11 cellular contexts compared by ENCODE assay signal in the genomic region with DNA sequence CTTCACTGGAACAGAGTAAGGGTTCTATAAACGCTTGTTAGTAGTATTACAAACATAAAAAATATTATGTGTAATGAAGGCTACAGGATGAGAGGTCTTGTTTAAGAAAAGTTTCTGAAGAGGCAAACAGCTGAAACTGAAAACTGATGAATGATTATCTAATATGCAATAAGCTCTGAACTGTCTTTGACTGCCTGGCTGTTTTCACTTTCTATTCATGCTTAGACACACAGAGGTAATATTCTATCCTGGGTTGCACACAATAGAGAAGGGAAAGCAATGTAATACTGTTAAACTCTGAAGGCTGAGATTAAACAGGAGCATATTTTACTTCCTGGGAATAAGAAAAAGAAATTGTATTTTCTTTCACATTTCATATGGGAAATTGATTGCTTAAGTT.
DNase-seq lines count a peak whose midpoint lies in the region; ATAC-seq and TF ChIP-seq lines count a peak whose summit lies in the region.
"Had no signal": no experiment of that assay in that cellular context is flagged by ENCODE, and none has a peak within 500 bp of the region (broad histone marks: within the 10 kb centered on the region; RNA-seq: fewer than 3 reads in every experiment).

No MANE protein-coding gene starts in this region.

- no peak overlapping the region for H3K27ac ChIP-seq in tibial nerve
- H3K27ac ChIP-seq: left ventricle myocardium inferior, neutrophil had no signal

- no peaks in the 10 kb centered on the region for H3K9me3 ChIP-seq in tibial nerve
- H3K9me3 ChIP-seq: left ventricle myocardium inferior, neutrophil had no signal

- no peak for TF ChIP-seq EP300 in tibial nerve (IDR thresholded peaks at IDR 0.05)

- TF ChIP-seq POLR2A in tibial nerve (IDR thresholded peaks at IDR 0.05): no peak

- DNase-seq in GM10266 (ENCODE audit: extremely low spot score) (peak; percentile 42), NCI-H2107 treated with DMSO at 0.1 percent for 48 hours (lab: John Stamatoyannopoulos, UW; ENCODE audit: unreplicated experiment) (no peak), SIG-M5 treated with dmso at 0.1 percent for 504 hours (lab: John Stamatoyannopoulos, UW; ENCODE audit: unreplicated experiment) (no peak), tibial nerve (ENCODE audit: low spot score in 2 of 2) (no peak)
- DNase-seq in stimulated activated CD4-positive, alpha-beta T cell treated with anti-CD3 and anti-CD28 coated beads, Interleukin-2, amount 100 ng/mL, for 48 hours: no peak
- DNase-seq: left ventricle myocardium inferior, NCI-H146 had no signal

- no peaks in the 10 kb centered on the region for H3K4me1 ChIP-seq in tibial nerve
- H3K4me1 ChIP-seq: left ventricle myocardium inferior had no signal

- TF ChIP-seq CTCF in GM10266 (IDR thresholded peaks at IDR 0.05; ENCODE audit: control insufficient read depth, insufficient read depth, low read depth, missing control alignments) (no peak), tibial nerve (IDR thresholded peaks at IDR 0.05) (no peak)

- peak; percentile 60 for ATAC-seq in GM19328 (IDR thresholded peaks at IDR 0.05; ENCODE audit: unreplicated experiment)
- peak; percentile 81 for ATAC-seq in HG02610 (IDR thresholded peaks at IDR 0.05; ENCODE audit: unreplicated experiment)
- peak; percentile 98 for ATAC-seq in HG03196 (IDR thresholded peaks at IDR 0.05; ENCODE audit: unreplicated experiment)

- H3K27me3 ChIP-seq in tibial nerve: no peaks in the 10 kb centered on the region
- H3K27me3 ChIP-seq: neutrophil had no signal

- H3K4me3 ChIP-seq in tibial nerve: no peak overlapping the region
- H3K4me3 ChIP-seq: left ventricle myocardium inferior had no signal

- H3K36me3 ChIP-seq in tibial nerve: no peaks in the 10 kb centered on the region
- H3K36me3 ChIP-seq: left ventricle myocardium inferior, neutrophil had no signal

- WGBS in tibial nerve, 2 donors: 48 to 58% methylated on average over 1 of the region's 1 CpG
